1 cellular context compared by ENCODE assay signal in genomic region chr17:32159586-32160438, GRCh38.
TF ChIP-seq lines count a peak whose summit lies in the region.

No MANE protein-coding gene starts in this region.

TF ChIP-seq in IMR-90, 13 proteins besides CTCF, POLR2A, EP300 and RAD21:
- TF ChIP-seq RFX5 (IDR thresholded peaks at IDR 0.05; ENCODE audit: low read depth, low read length) (no peak), NFE2L2 (IDR thresholded peaks at IDR 0.05; ENCODE audit: low read depth, low read length) (no peak), FOS (IDR thresholded peaks at IDR 0.05; ENCODE audit: low read depth, low read length) (no peak), ELK1 (IDR thresholded peaks at IDR 0.05; ENCODE audit: borderline replicate concordance, low read depth, low read length) (no peak), MAZ (IDR thresholded peaks at IDR 0.05; ENCODE audit: borderline replicate concordance, low read depth, low read length) (no peak), BHLHE40 (IDR thresholded peaks at IDR 0.05; ENCODE audit: low read depth, low read length) (no peak), CEBPB (IDR thresholded peaks at IDR 0.05; ENCODE audit: low read depth, low read length) (no peak), USF2 (IDR thresholded peaks at IDR 0.05; ENCODE audit: low read depth, low read length) (no peak), MAFK (IDR thresholded peaks at IDR 0.05; ENCODE audit: low read depth, low read length) (no peak), SMC3 (IDR thresholded peaks at IDR 0.05; ENCODE audit: low read depth, low read length) (no peak), CHD1 (IDR thresholded peaks at IDR 0.05; ENCODE audit: low read depth, low read length) (no peak), RCOR1 (IDR thresholded peaks at IDR 0.05; ENCODE audit: insufficient replicate concordance, low read length) (no peak), MXI1 (IDR thresholded peaks at IDR 0.05; ENCODE audit: borderline replicate concordance, low read depth, low read length) (no peak)
